17 cellular contexts compared by ENCODE assay signal in genomic region chr13:44459674-44460073, GRCh38.
DNase-seq lines count a peak whose midpoint lies in the region; ATAC-seq and TF ChIP-seq lines count a peak whose summit lies in the region.
"Had no signal": no experiment of that assay in that cellular context is flagged by ENCODE, and none has a peak within 500 bp of the region (broad histone marks: within the 10 kb centered on the region; RNA-seq: fewer than 3 reads in every experiment).

No MANE protein-coding gene starts in this region.

- H3K14ac ChIP-seq in mesenchymal stem cell (ENCODE audit: low read length in 2 of 2): peak overlapping the region in 1 of 2 experiments; percentile 19

- H3K4me3 ChIP-seq in mesenchymal stem cell (ENCODE audit: insufficient read depth in 1 of 2, low read depth in 1 of 2, low read length in 2 of 2): no peak overlapping the region
- no peak overlapping the region for H3K4me3 ChIP-seq in psoas muscle
- H3K4me3 ChIP-seq: BLaER1, GM23338 had no signal

- intact Hi-C loops in natural killer cell (cut with micrococcal nuclease) (no loop called here), psoas muscle (cut with DNase I) (no loop called here)

- peaks cover 0 to 6% of the 10 kb centered on the region in 2 donors for H3K4me1 Mint-ChIP-seq in natural killer cell treated with Interleukin-12 subunit alpha and Interleukin-12 subunit beta and Interleukin-15 and Interleukin-18, amount 100 ng/mL, for 72 hours (ENCODE audit: low read depth in 2 of 2)
- H3K4me1 Mint-ChIP-seq in natural killer cell: peaks cover 12 to 22% of the 10 kb centered on the region in 2 donors
- H3K4me1 Mint-ChIP-seq: B cell had no signal

- H3K9me3 Mint-ChIP-seq in natural killer cell treated with Interleukin-12 subunit alpha and Interleukin-12 subunit beta and Interleukin-15 and Interleukin-18, amount 100 ng/mL, for 72 hours: no peaks in the 10 kb centered on the region
- no peaks in the 10 kb centered on the region for H3K9me3 Mint-ChIP-seq in natural killer cell
- H3K9me3 Mint-ChIP-seq: CD4-positive, CD25-positive, alpha-beta regulatory T cell; CD8-positive, alpha-beta T cell had no signal

- no peak for TF ChIP-seq CTCF in natural killer cell (IDR thresholded peaks at IDR 0.05)
- TF ChIP-seq CTCF in psoas muscle (IDR thresholded peaks at IDR 0.05): no peak

- H3K27me3 ChIP-seq in mesenchymal stem cell (ENCODE audit: control insufficient read depth in 1 of 2, insufficient read depth in 1 of 2, low read length in 2 of 2) (no peaks in the 10 kb centered on the region), psoas muscle (ENCODE audit: insufficient read depth in 3 of 3, low read length in 2 of 3) (no peaks in the 10 kb centered on the region)
- H3K27me3 ChIP-seq: BLaER1 had no signal

- ATAC-seq in natural killer cell treated with Interleukin-12 subunit alpha and Interleukin-12 subunit beta and Interleukin-15 and Interleukin-18, amount 100 ng/mL, for 72 hours: peak; percentile 6 to 50
- ATAC-seq in natural killer cell (no peak), psoas muscle (peak in 3 of 4 donors; percentile 21 to 59 (median 47)), HG02610 (IDR thresholded peaks at IDR 0.05; ENCODE audit: unreplicated experiment) (no peak)
- ATAC-seq: CD8-positive, alpha-beta T cell; GM23338; HCT116 had no signal

- no peak for DNase-seq in natural killer cell treated with Interleukin-12 subunit alpha and Interleukin-12 subunit beta and Interleukin-15 and Interleukin-18, amount 100 ng/mL, for 72 hours (ENCODE audit: low spot score)
- DNase-seq in natural killer cell (no peak), mesenchymal stem cell (no peak), psoas muscle (peak in 1 of 2 donors; percentile 50), AG20443 (ENCODE audit: low spot score) (no peak)
- DNase-seq: Caco-2; CD4-positive, CD25-positive, alpha-beta regulatory T cell; CD8-positive, alpha-beta T cell; DMS153; DND-41; H9 had no signal

- no peaks in the 10 kb centered on the region for H3K9me3 ChIP-seq in mesenchymal stem cell (ENCODE audit: control insufficient read depth, low read length)
- H3K9me3 ChIP-seq in psoas muscle: no peaks in the 10 kb centered on the region
- H3K9me3 ChIP-seq: Caco-2 had no signal

- H2AFZ ChIP-seq in mesenchymal stem cell (ENCODE audit: low read depth, low read length): no peak overlapping the region
- H2AFZ ChIP-seq: GM23338 had no signal

- H2AK5ac ChIP-seq in mesenchymal stem cell (ENCODE audit: low read length, severe bottlenecking): no peak overlapping the region

- no peak overlapping the region for H2BK15ac ChIP-seq in mesenchymal stem cell (ENCODE audit: low read depth, poor library complexity, severe bottlenecking)

- no peak overlapping the region for H2BK120ac ChIP-seq in mesenchymal stem cell (ENCODE audit: low read depth, low read length)

- H3K4ac ChIP-seq in mesenchymal stem cell (ENCODE audit: low read depth in 1 of 2, low read length in 2 of 2): no peak overlapping the region

- no peak overlapping the region for H3K9ac ChIP-seq in mesenchymal stem cell (ENCODE audit: low read length)
- H3K9ac ChIP-seq: BLaER1 had no signal

- no peak overlapping the region for H3K23ac ChIP-seq in mesenchymal stem cell (ENCODE audit: low read length in 2 of 2)

- H3K4me1 ChIP-seq in mesenchymal stem cell (ENCODE audit: control insufficient read depth, insufficient read depth, low read depth, low read length) (peaks cover 10% of the 10 kb centered on the region), psoas muscle (peaks cover 10% of the 10 kb centered on the region)
- H3K4me1 ChIP-seq: BLaER1, Caco-2 had no signal

- H3K27me3 Mint-ChIP-seq in natural killer cell treated with Interleukin-12 subunit alpha and Interleukin-12 subunit beta and Interleukin-15 and Interleukin-18, amount 100 ng/mL, for 72 hours: no peaks in the 10 kb centered on the region
- no peaks in the 10 kb centered on the region for H3K27me3 Mint-ChIP-seq in natural killer cell (ENCODE audit: low read depth in 2 of 2)
- H3K27me3 Mint-ChIP-seq: B cell had no signal

- H3K27ac Mint-ChIP-seq in natural killer cell treated with Interleukin-12 subunit alpha and Interleukin-12 subunit beta and Interleukin-15 and Interleukin-18, amount 100 ng/mL, for 72 hours: no peak overlapping the region
- no peak overlapping the region for H3K27ac Mint-ChIP-seq in natural killer cell
- H3K27ac Mint-ChIP-seq: B cell; CD8-positive, alpha-beta T cell; GM23338; H9 had no signal

- H3K36me3 ChIP-seq in mesenchymal stem cell (ENCODE audit: control insufficient read depth in 1 of 2, insufficient read depth in 2 of 2, low read depth in 1 of 2, low read length in 2 of 2) (peaks cover 14 to 26% of the 10 kb centered on the region in 2 experiments), psoas muscle (ENCODE audit: insufficient read depth in 1 of 2, low read depth in 1 of 2) (no peaks in the 10 kb centered on the region)

- H4K8ac ChIP-seq in mesenchymal stem cell (ENCODE audit: low read length): no peak overlapping the region

- H3K4me3 Mint-ChIP-seq in natural killer cell treated with Interleukin-12 subunit alpha and Interleukin-12 subunit beta and Interleukin-15 and Interleukin-18, amount 100 ng/mL, for 72 hours: no peak overlapping the region
- H3K4me3 Mint-ChIP-seq in natural killer cell: no peak overlapping the region
- H3K4me3 Mint-ChIP-seq: B cell; CD4-positive, CD25-positive, alpha-beta regulatory T cell; CD8-positive, alpha-beta T cell; GM23338; H9 had no signal

- peaks cover 22% of the 10 kb centered on the region for H3K79me1 ChIP-seq in mesenchymal stem cell (replicated peaks; ENCODE audit: low read length, poor library complexity, severe bottlenecking)

- no peak overlapping the region for H4K91ac ChIP-seq in mesenchymal stem cell (ENCODE audit: low read length)

- H3K36me3 Mint-ChIP-seq in natural killer cell treated with Interleukin-12 subunit alpha and Interleukin-12 subunit beta and Interleukin-15 and Interleukin-18, amount 100 ng/mL, for 72 hours: peaks cover 6% of the 10 kb centered on the region
- no peaks in the 10 kb centered on the region for H3K36me3 Mint-ChIP-seq in natural killer cell

- no peak overlapping the region for H3K27ac ChIP-seq in mesenchymal stem cell (ENCODE audit: low read length, poor library complexity, severe bottlenecking)
- H3K27ac ChIP-seq in psoas muscle: no peak overlapping the region
- H3K27ac ChIP-seq: BLaER1, C4-2B had no signal

- WGBS in mesenchymal stem cell: 94% methylated on average over 9 of the region's 9 CpGs
- WGBS in psoas muscle, 3 donors: 77 to 92% (median 82%) methylated on average over 9 of the region's 9 CpGs

- no peak overlapping the region for H3K18ac ChIP-seq in mesenchymal stem cell (ENCODE audit: low read depth in 1 of 2, low read length in 2 of 2)

- H2BK12ac ChIP-seq in mesenchymal stem cell (ENCODE audit: low read length in 2 of 2): peak overlapping the region; percentile 28 to 43

- H3K4me2 ChIP-seq in mesenchymal stem cell (ENCODE audit: low read length, poor library complexity, severe bottlenecking): no peak overlapping the region
- H3K4me2 ChIP-seq: BLaER1, GM23338 had no signal

- H2BK5ac ChIP-seq in mesenchymal stem cell (ENCODE audit: low read depth, low read length, poor library complexity, severe bottlenecking): no peak overlapping the region

Comparison
In these comparisons a context has a peak if more than half of its experiments do, and no peak if none do; other contexts are left out.
1. ATAC-seq: peak in natural killer cell treated with Interleukin-12 subunit alpha and Interleukin-12 subunit beta and Interleukin-15 and Interleukin-18, amount 100 ng/mL, for 72 hours (2 of 2) and psoas muscle (3 of 4); none in natural killer cell (0 of 3) and HG02610 (single experiment).